Comparison of ENCODE assay signal across 9 cellular contexts in genomic region chr12:121514184-121514742, GRCh38.
DNase-seq lines count a peak whose midpoint lies in the region; ATAC-seq and TF ChIP-seq lines count a peak whose summit lies in the region.
"Had no signal": no experiment of that assay in that cellular context is flagged by ENCODE, and none has a peak within 500 bp of the region (broad histone marks: within the 10 kb centered on the region; RNA-seq: fewer than 3 reads in every experiment).

No MANE protein-coding gene starts in this region.

- peak overlapping the region in 3 of 4 donors; percentile 29 to 75 (median 72) for H3K4me3 Mint-ChIP-seq in CD4-positive, CD25-positive, alpha-beta regulatory T cell
- H3K4me3 Mint-ChIP-seq in activated naive CD8-positive, alpha-beta T cell treated with anti-CD3 and anti-CD28 coated beads, Interleukin-2, amount 50 U/mL, for 24 hours, result no peak overlapping the region
- H3K4me3 Mint-ChIP-seq in HFFc6, result no peak overlapping the region

- no peaks in the 10 kb centered on the region for H3K27me3 ChIP-seq in CD4-positive, CD25-positive, alpha-beta regulatory T cell (ENCODE audit: control insufficient read depth, insufficient read depth, low read length)
- H3K27me3 ChIP-seq in dorsolateral prefrontal cortex (no peaks in the 10 kb centered on the region), esophagus muscularis mucosa (no peaks in the 10 kb centered on the region)

- peak in 1 of 3 donors; percentile 36 for DNase-seq in CD4-positive, CD25-positive, alpha-beta regulatory T cell
- no peak for DNase-seq in activated naive CD8-positive, alpha-beta T cell treated with anti-CD3 and anti-CD28 coated beads, Interleukin-2, amount 50 U/mL, for 24 hours
- DNase-seq in HFFc6, result no peak
- DNase-seq in dorsolateral prefrontal cortex, result no peak
- no peak for DNase-seq in islet precursor cell
- DNase-seq in esophagus muscularis mucosa (ENCODE audit: extremely low spot score), result no peak
- DNase-seq: stimulated activated CD4-positive, alpha-beta T cell treated with anti-CD3 and anti-CD28 coated beads, Interleukin-4, amount 100 ng/mL, for 4 hours had no signal

- peak overlapping the region; percentile 76 to 98 (median 93) for H3K27ac Mint-ChIP-seq in CD4-positive, CD25-positive, alpha-beta regulatory T cell
- H3K27ac Mint-ChIP-seq in activated naive CD8-positive, alpha-beta T cell treated with anti-CD3 and anti-CD28 coated beads, Interleukin-2, amount 50 U/mL, for 24 hours, result peak overlapping the region; percentile 1
- H3K27ac Mint-ChIP-seq in HFFc6, result no peak overlapping the region

- no peaks in the 10 kb centered on the region for H3K27me3 Mint-ChIP-seq in CD4-positive, CD25-positive, alpha-beta regulatory T cell
- no peaks in the 10 kb centered on the region for H3K27me3 Mint-ChIP-seq in activated naive CD8-positive, alpha-beta T cell treated with anti-CD3 and anti-CD28 coated beads, Interleukin-2, amount 50 U/mL, for 24 hours
- H3K27me3 Mint-ChIP-seq in HFFc6 (ENCODE audit: insufficient read depth), result no peaks in the 10 kb centered on the region

- H3K9me3 Mint-ChIP-seq in CD4-positive, CD25-positive, alpha-beta regulatory T cell, result no peaks in the 10 kb centered on the region
- no peaks in the 10 kb centered on the region for H3K9me3 Mint-ChIP-seq in activated naive CD8-positive, alpha-beta T cell treated with anti-CD3 and anti-CD28 coated beads, Interleukin-2, amount 50 U/mL, for 24 hours
- H3K9me3 Mint-ChIP-seq in HFFc6, result no peaks in the 10 kb centered on the region

- intact Hi-C loops in dorsolateral prefrontal cortex (cut with DNase I), result no loop called here
- intact Hi-C loops in esophagus muscularis mucosa (cut with DNase I), result no loop called here

- no peak for TF ChIP-seq EP300 in esophagus muscularis mucosa (IDR thresholded peaks at IDR 0.05)

- WGBS in esophagus muscularis mucosa, result 73% methylated on average over 16 of the region's 16 CpGs

- no peak overlapping the region for H3K4me3 ChIP-seq in CD4-positive, CD25-positive, alpha-beta regulatory T cell (ENCODE audit: low read depth, low read length)
- H3K4me3 ChIP-seq in dorsolateral prefrontal cortex (no peak overlapping the region), esophagus muscularis mucosa (no peak overlapping the region)

- peaks cover 60% of the 10 kb centered on the region for H3K36me3 ChIP-seq in CD4-positive, CD25-positive, alpha-beta regulatory T cell (ENCODE audit: control insufficient read depth, insufficient read depth, low read length)
- peaks cover 0 to 43% (median 36%) of the 10 kb centered on the region in 4 donors for H3K36me3 ChIP-seq in esophagus muscularis mucosa

- peaks cover 0 to 23% (median 9%) of the 10 kb centered on the region in 4 donors for H3K4me1 Mint-ChIP-seq in CD4-positive, CD25-positive, alpha-beta regulatory T cell
- H3K4me1 Mint-ChIP-seq in activated naive CD8-positive, alpha-beta T cell treated with anti-CD3 and anti-CD28 coated beads, Interleukin-2, amount 50 U/mL, for 24 hours, result peaks cover 7% of the 10 kb centered on the region
- H3K4me1 Mint-ChIP-seq in HFFc6 (ENCODE audit: low read depth), result peaks cover 6% of the 10 kb centered on the region; the same call in 1 of the 2 replicates

- H3K9me3 ChIP-seq in CD4-positive, CD25-positive, alpha-beta regulatory T cell (ENCODE audit: control insufficient read depth in 2 of 2, low read length in 2 of 2), result no peaks in the 10 kb centered on the region
- H3K9me3 ChIP-seq in esophagus muscularis mucosa, result no peaks in the 10 kb centered on the region

- H3K36me3 Mint-ChIP-seq in CD4-positive, CD25-positive, alpha-beta regulatory T cell, result peaks cover 18% of the 10 kb centered on the region
- H3K36me3 Mint-ChIP-seq in activated naive CD8-positive, alpha-beta T cell treated with anti-CD3 and anti-CD28 coated beads, Interleukin-2, amount 50 U/mL, for 24 hours (ENCODE audit: low read depth), result peaks cover 5% of the 10 kb centered on the region
- H3K36me3 Mint-ChIP-seq in HFFc6 (ENCODE audit: low read depth), result 0 out of 2 replicates have a peak, but pooled peaks cover 1% of the 10 kb centered on the region

- peak; percentile 65 to 69 for ATAC-seq in CD4-positive, CD25-positive, alpha-beta regulatory T cell (ENCODE audit: low read depth in 2 of 2)
- ATAC-seq in GM19035 (IDR thresholded peaks at IDR 0.05; ENCODE audit: unreplicated experiment), result peak; percentile 50
- peak; percentile 25 for ATAC-seq in HG03064 (IDR thresholded peaks at IDR 0.05; ENCODE audit: low read depth, unreplicated experiment)
- peak; percentile 60 for ATAC-seq in activated naive CD8-positive, alpha-beta T cell treated with anti-CD3 and anti-CD28 coated beads, Interleukin-2, amount 50 U/mL, for 24 hours

- peak overlapping the region; percentile 11 for H3K27ac ChIP-seq in CD4-positive, CD25-positive, alpha-beta regulatory T cell (ENCODE audit: insufficient read depth, low read length, poor library complexity, severe bottlenecking)
- H3K27ac ChIP-seq in dorsolateral prefrontal cortex (peak overlapping the region in 3 of 59 donors; percentile 1 to 87 (median 47)), esophagus muscularis mucosa (replicated peaks in 1 of 4) (no peak overlapping the region)

- peaks cover 10% of the 10 kb centered on the region for H3K4me1 ChIP-seq in CD4-positive, CD25-positive, alpha-beta regulatory T cell (ENCODE audit: control insufficient read depth, insufficient read depth, low read length, poor library complexity, severe bottlenecking)
- peaks cover 0 to 10% (median 5%) of the 10 kb centered on the region in 4 donors for H3K4me1 ChIP-seq in esophagus muscularis mucosa

- no peak for TF ChIP-seq POLR2A in esophagus muscularis mucosa (IDR thresholded peaks at IDR 0.05; ENCODE audit: low read depth)

- no peak for TF ChIP-seq CTCF in HFFc6 (IDR thresholded peaks at IDR 0.05)
- TF ChIP-seq CTCF in dorsolateral prefrontal cortex (IDR thresholded peaks at IDR 0.05 in 54 of 56, conservative IDR thresholded peaks at IDR 0.05 in 2 of 56; ENCODE audit: low read depth in 1 of 56, partially characterized antibody in 56 of 56), result no peak
- no peak for TF ChIP-seq CTCF in esophagus muscularis mucosa (IDR thresholded peaks at IDR 0.05)

Comparison
In these comparisons a context has a peak if more than half of its experiments do, and no peak if none do; other contexts are left out.
1. H3K4me3 Mint-ChIP-seq: peak in CD4-positive, CD25-positive, alpha-beta regulatory T cell (3 of 4); none in activated naive CD8-positive, alpha-beta T cell treated with anti-CD3 and anti-CD28 coated beads, Interleukin-2, amount 50 U/mL, for 24 hours (single experiment) and HFFc6 (single experiment).
2. Peak in every context shown above with its lines, with median percentiles within 50 percentile points of each other: ATAC-seq.